10 cellular contexts compared by ENCODE assay signal in the genomic region with DNA sequence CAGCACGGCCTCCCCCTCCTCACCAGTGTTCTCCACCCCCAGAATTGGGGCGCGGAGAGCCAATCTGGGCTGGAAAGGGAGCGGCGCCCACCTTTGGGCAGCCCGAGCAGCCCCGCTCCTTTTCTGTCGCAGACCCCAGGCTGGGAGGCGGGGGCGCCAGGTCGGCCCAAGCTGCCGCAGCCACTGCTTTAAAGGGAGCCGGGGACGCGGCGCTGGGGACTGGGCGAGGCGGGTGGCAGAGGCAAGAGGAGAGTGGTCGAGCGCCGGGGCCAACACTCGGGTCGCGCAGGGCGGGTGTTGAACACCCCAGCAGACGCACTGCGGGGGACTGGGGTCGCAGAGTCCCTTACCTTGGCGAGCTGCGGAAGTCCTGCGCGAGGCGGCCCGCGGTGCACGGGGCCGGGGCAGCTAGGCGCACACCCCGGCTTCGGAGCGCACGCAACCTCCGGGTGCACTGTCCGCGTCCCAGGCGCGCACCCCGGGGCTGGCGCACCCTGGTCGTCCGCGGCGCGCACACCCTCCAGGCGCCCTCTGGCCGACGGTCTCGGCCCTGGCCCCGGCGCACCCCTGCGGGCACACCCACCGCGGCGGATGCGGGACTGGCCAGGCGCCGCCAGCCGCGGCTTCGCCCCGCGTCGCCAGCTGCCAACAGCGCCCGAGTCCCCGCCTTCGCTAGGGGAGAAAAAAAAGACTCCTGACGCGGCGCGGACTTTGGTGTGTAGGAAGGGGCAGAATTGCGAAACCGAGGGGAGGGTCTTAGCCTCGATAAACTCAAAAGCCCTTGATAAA. TPM values are rescaled to one million over a fixed set of nuclear protein-coding genes. Genes with fewer than 3 reads are reported as not detected.
A peak's percentile ranks its signal among the peaks of the same experiment; 100 is the strongest.
DNase-seq lines count a peak whose midpoint lies in the region; ATAC-seq and TF ChIP-seq lines count a peak whose summit lies in the region.
"Had no signal": no experiment of that assay in that cellular context is flagged by ENCODE, and none has a peak within 500 bp of the region (broad histone marks: within the 10 kb centered on the region; RNA-seq: fewer than 3 reads in every experiment).

TSS of gene KANK4 (minus strand) at position 679 of the 789 bp plus-strand sequence. CDS start 37,870 bp downstream, outside the sequence.

- WGBS in right lobe of liver (ENCODE audit: insufficient coverage, low coverage, low lambda C conversion rate, missing lambda C conversion rate): 0% methylated on average over 11 of the region's 84 CpGs

- no peak for TF ChIP-seq CTCF in brain microvascular endothelial cell (IDR thresholded peaks at IDR 0.05; ENCODE audit: low read depth, low read length, missing control alignments)
- no peak for TF ChIP-seq CTCF in right lobe of liver (IDR thresholded peaks at IDR 0.05)

- no peaks in the 10 kb centered on the region for H3K9me3 ChIP-seq in right lobe of liver

- H3K4me3 ChIP-seq in brain microvascular endothelial cell (ENCODE audit: low read depth, low read length) (peak within 1 kb of the TSS; percentile 59), right lobe of liver (peak within 1 kb of the TSS in 2 of 3 donors; percentile 57 to 65)

- H3K36me3 ChIP-seq in brain microvascular endothelial cell (replicated peaks) (no peaks in the 10 kb centered on the region), right lobe of liver (no peaks in the 10 kb centered on the region)

- in situ Hi-C loops in brain microvascular endothelial cell (cut with HindIII; ENCODE audit: low pct_ligation_motif_present, low sequenced_read_pairs): no loop called here

- intact Hi-C loops in right lobe of liver (cut with DNase I): no loop called here

- DNase-seq in NCI-H2196 (lab: John Stamatoyannopoulos, UW; ENCODE audit: unreplicated experiment) (peak; percentile 6), NCI-H2196 treated with DMSO at 0.1 percent for 48 hours (lab: John Stamatoyannopoulos, UW; ENCODE audit: unreplicated experiment) (no peak), brain microvascular endothelial cell (no peak), right lobe of liver (peak in 2 of 3 donors; percentile 61 to 72), substantia nigra (lab: John Stamatoyannopoulos, UW) (peak in 6 of 49 donors; percentile 7 to 29 (median 15)), T-helper 9 cell (no peak)
- no peak for DNase-seq in activated CD4-positive, CD25-positive, alpha-beta regulatory T cell (lab: John Stamatoyannopoulos, UW)
- DNase-seq: activated T-cell treated with anti-CD3 and anti-CD28 coated beads, Interleukin-2, amount 50 U/mL, for 24 hours had no signal

- peaks cover 33% of the 10 kb centered on the region for H3K27me3 ChIP-seq in brain microvascular endothelial cell (replicated peaks)
- H3K27me3 ChIP-seq in right lobe of liver: no peaks in the 10 kb centered on the region

- ATAC-seq in right lobe of liver: peak; percentile 53 to 72 (median 66)
- ATAC-seq in GM18858 (IDR thresholded peaks at IDR 0.05; ENCODE audit: unreplicated experiment): no peak

- no peaks in the 10 kb centered on the region for H3K4me1 ChIP-seq in right lobe of liver

- H3K27ac ChIP-seq in brain microvascular endothelial cell: no peak within 1 kb of the TSS
- H3K27ac ChIP-seq in right lobe of liver: peak within 1 kb of the TSS in 1 of 3 donors; percentile 72
- H3K27ac ChIP-seq in substantia nigra (ENCODE audit: low read depth, low read length, poor library complexity, severe bottlenecking): peak within 1 kb of the TSS; percentile 10

- TF ChIP-seq POLR2A in right lobe of liver (IDR thresholded peaks at IDR 0.05): no peak

RNA-seq across cellular contexts. Expression of gene KANK4, which starts in this region (rescaled TPM):
- 1 to 10 TPM in 4 of 6 experiments, under 1 TPM in 2; 0.18 to 6.7 (median 1.3) TPM for total RNA-seq in right lobe of liver
- total RNA-seq: B cell had no signal

Comparison
In these comparisons a context has a peak if more than half of its experiments do, and no peak if none do; other contexts are left out.
1. DNase-seq: peak in NCI-H2196 (single experiment) and right lobe of liver (2 of 3); none in NCI-H2196 treated with DMSO at 0.1 percent for 48 hours (single experiment), brain microvascular endothelial cell (single experiment), activated CD4-positive, CD25-positive, alpha-beta regulatory T cell (0 of 4) and T-helper 9 cell (single experiment).